In genomic region chr14:101761881-101762529, GRCh38 we compare ENCODE assay signal across 8 cellular contexts. TPM values are rescaled to one million over a fixed set of nuclear protein-coding genes. Genes with fewer than 3 reads are reported as not detected.
DNase-seq lines count a peak whose midpoint lies in the region; ATAC-seq and TF ChIP-seq lines count a peak whose summit lies in the region.

No MANE protein-coding gene starts in this region.

- H3K4me2 ChIP-seq in DOHH2 (ENCODE audit: low read length) (peak overlapping the region; percentile 85), KMS-11 (peak overlapping the region; percentile 90), neural cell (ENCODE audit: low read length) (peak overlapping the region; percentile 65)

- DNase-seq in activated T-cell treated with anti-CD3 and anti-CD28 coated beads for 24 hours (ENCODE audit: low read depth) = peak; percentile 32
- DNase-seq in fibroblast of mammary gland (ENCODE audit: low read depth) = no peak
- peak in 1 of 2 donors; percentile 79 for DNase-seq in vagina (ENCODE audit: extremely low spot score in 2 of 2)
- no peak for DNase-seq in NCI-H2107 (lab: John Stamatoyannopoulos, UW)

- H3K4me3 ChIP-seq in DOHH2 (ENCODE audit: low read length) = peak overlapping the region; percentile 85
- H3K4me3 ChIP-seq in KMS-11 (IDR thresholded peaks at IDR 0.05; ENCODE audit: insufficient read depth, low read depth, low read length) = no peak overlapping the region
- peak overlapping the region; percentile 65 for H3K4me3 ChIP-seq in fibroblast of mammary gland (ENCODE audit: control insufficient read depth, low read depth, low read length)
- peak overlapping the region; percentile 81 for H3K4me3 ChIP-seq in neural cell (ENCODE audit: low read length)
- H3K4me3 ChIP-seq in vagina = peak overlapping the region; percentile 78 to 91

- peak; percentile 28 for ATAC-seq in GM21528 (IDR thresholded peaks at IDR 0.05; ENCODE audit: low FRiP score, unreplicated experiment)

- TF ChIP-seq POLR2A in vagina (IDR thresholded peaks at IDR 0.05) = no peak

- H3K9me3 ChIP-seq in DOHH2 (ENCODE audit: control insufficient read depth, insufficient read depth, low read length) = no peaks in the 10 kb centered on the region
- H3K9me3 ChIP-seq in neural cell (ENCODE audit: low read length) = no peaks in the 10 kb centered on the region
- no peaks in the 10 kb centered on the region for H3K9me3 ChIP-seq in vagina

- H2AFZ ChIP-seq in KMS-11 (ENCODE audit: low read depth) = peak overlapping the region; percentile 76
- peak overlapping the region; percentile 51 for H2AFZ ChIP-seq in neural cell (ENCODE audit: low read depth, low read length)

- H3K4me1 ChIP-seq in DOHH2 (ENCODE audit: control insufficient read depth, low read length) (peaks cover 13% of the 10 kb centered on the region), KMS-11 (ENCODE audit: low read depth, poor library complexity, severe bottlenecking) (peaks cover 21% of the 10 kb centered on the region), vagina (peaks cover 12% of the 10 kb centered on the region)

- peaks cover 5% of the 10 kb centered on the region for H3K79me2 ChIP-seq in DOHH2 (ENCODE audit: control insufficient read depth, low read length)
- no peaks in the 10 kb centered on the region for H3K79me2 ChIP-seq in KMS-11 (ENCODE audit: insufficient read depth, low read depth)
- no peaks in the 10 kb centered on the region for H3K79me2 ChIP-seq in neural cell (replicated peaks; ENCODE audit: insufficient read depth, low read length)

- no peaks in the 10 kb centered on the region for H4K20me1 ChIP-seq in DOHH2 (ENCODE audit: control insufficient read depth, insufficient read depth, low read depth, low read length)
- H4K20me1 ChIP-seq in KMS-11 (ENCODE audit: insufficient read depth) = no peaks in the 10 kb centered on the region
- H4K20me1 ChIP-seq in neural cell (ENCODE audit: insufficient read depth) = no peaks in the 10 kb centered on the region

- TF ChIP-seq CTCF in DOHH2 (IDR thresholded peaks at IDR 0.05; ENCODE audit: low read depth, low read length, poor library complexity, severe bottlenecking) = no peak
- no peak for TF ChIP-seq CTCF in KMS-11 (conservative IDR thresholded peaks at IDR 0.05; ENCODE audit: low read depth, low read length)
- TF ChIP-seq CTCF in fibroblast of mammary gland (conservative IDR thresholded peaks at IDR 0.05; ENCODE audit: control insufficient read depth, insufficient read depth, low read depth, low read length) = no peak
- no peak for TF ChIP-seq CTCF in neural cell (IDR thresholded peaks at IDR 0.05; ENCODE audit: poor library complexity, severe bottlenecking)
- TF ChIP-seq CTCF in vagina (IDR thresholded peaks at IDR 0.05) = no peak

- TF ChIP-seq RAD21 in neural cell (conservative IDR thresholded peaks at IDR 0.05) = no peak

- H3K9me2 ChIP-seq in DOHH2 (replicated peaks; ENCODE audit: control insufficient read depth, low read length) (no peaks in the 10 kb centered on the region), neural cell (ENCODE audit: insufficient read depth, low read length) (no peaks in the 10 kb centered on the region)

- TF ChIP-seq EP300 in neural cell (conservative IDR thresholded peaks at IDR 0.05; ENCODE audit: poor library complexity, severe bottlenecking) = no peak

- H3K27ac ChIP-seq in DOHH2 (ENCODE audit: low read depth, low read length) = peak overlapping the region; percentile 24
- H3K27ac ChIP-seq in KMS-11 = peak overlapping the region; percentile 22; the same call in 1 of the 2 replicates
- no peak overlapping the region for H3K27ac ChIP-seq in neural cell (ENCODE audit: low read length)
- H3K27ac ChIP-seq in vagina = peak overlapping the region; percentile 80

- H3K36me3 ChIP-seq in DOHH2 (ENCODE audit: control insufficient read depth, low read length) (peaks cover 17% of the 10 kb centered on the region), KMS-11 (ENCODE audit: insufficient read depth) (no peaks in the 10 kb centered on the region; the same call in 1 of the 2 replicates), neural cell (ENCODE audit: insufficient read depth, low read length) (no peaks in the 10 kb centered on the region), vagina (peaks cover 0 to 7% of the 10 kb centered on the region in 2 donors)

- intact Hi-C loops in vagina (cut with DNase I) = loop anchor here (5.0 kb wide), 1 partner anchor 200 kb away; the partner anchor contains the start of gene DYNC1H1

- H3K27me3 ChIP-seq in DOHH2 (ENCODE audit: control insufficient read depth, low read length) = peaks cover 9% of the 10 kb centered on the region
- H3K27me3 ChIP-seq in KMS-11 (ENCODE audit: insufficient read depth, low read depth) = no peaks in the 10 kb centered on the region
- no peaks in the 10 kb centered on the region for H3K27me3 ChIP-seq in neural cell (ENCODE audit: insufficient read depth, low read depth, low read length)
- H3K27me3 ChIP-seq in vagina = no peaks in the 10 kb centered on the region

- peak overlapping the region; percentile 51; the same call in 1 of the 2 replicates for H3K9ac ChIP-seq in KMS-11
- H3K9ac ChIP-seq in neural cell (ENCODE audit: low read length) = peak overlapping the region; percentile 74

- no peaks in the 10 kb centered on the region for H3F3A ChIP-seq in DOHH2 (ENCODE audit: control insufficient read depth, insufficient read depth)
- H3F3A ChIP-seq in neural cell (ENCODE audit: insufficient read depth, low read length, poor library complexity, severe bottlenecking) = no peaks in the 10 kb centered on the region

TF ChIP-seq in neural cell, 6 proteins besides CTCF, POLR2A, EP300 and RAD21:
- TF ChIP-seq MXI1 (conservative IDR thresholded peaks at IDR 0.05; ENCODE audit: poor library complexity, severe bottlenecking) = peak; percentile 59
- TF ChIP-seq SMC3 (conservative IDR thresholded peaks at IDR 0.05; ENCODE audit: poor library complexity) = no peak
- TF ChIP-seq, protein P1, sequence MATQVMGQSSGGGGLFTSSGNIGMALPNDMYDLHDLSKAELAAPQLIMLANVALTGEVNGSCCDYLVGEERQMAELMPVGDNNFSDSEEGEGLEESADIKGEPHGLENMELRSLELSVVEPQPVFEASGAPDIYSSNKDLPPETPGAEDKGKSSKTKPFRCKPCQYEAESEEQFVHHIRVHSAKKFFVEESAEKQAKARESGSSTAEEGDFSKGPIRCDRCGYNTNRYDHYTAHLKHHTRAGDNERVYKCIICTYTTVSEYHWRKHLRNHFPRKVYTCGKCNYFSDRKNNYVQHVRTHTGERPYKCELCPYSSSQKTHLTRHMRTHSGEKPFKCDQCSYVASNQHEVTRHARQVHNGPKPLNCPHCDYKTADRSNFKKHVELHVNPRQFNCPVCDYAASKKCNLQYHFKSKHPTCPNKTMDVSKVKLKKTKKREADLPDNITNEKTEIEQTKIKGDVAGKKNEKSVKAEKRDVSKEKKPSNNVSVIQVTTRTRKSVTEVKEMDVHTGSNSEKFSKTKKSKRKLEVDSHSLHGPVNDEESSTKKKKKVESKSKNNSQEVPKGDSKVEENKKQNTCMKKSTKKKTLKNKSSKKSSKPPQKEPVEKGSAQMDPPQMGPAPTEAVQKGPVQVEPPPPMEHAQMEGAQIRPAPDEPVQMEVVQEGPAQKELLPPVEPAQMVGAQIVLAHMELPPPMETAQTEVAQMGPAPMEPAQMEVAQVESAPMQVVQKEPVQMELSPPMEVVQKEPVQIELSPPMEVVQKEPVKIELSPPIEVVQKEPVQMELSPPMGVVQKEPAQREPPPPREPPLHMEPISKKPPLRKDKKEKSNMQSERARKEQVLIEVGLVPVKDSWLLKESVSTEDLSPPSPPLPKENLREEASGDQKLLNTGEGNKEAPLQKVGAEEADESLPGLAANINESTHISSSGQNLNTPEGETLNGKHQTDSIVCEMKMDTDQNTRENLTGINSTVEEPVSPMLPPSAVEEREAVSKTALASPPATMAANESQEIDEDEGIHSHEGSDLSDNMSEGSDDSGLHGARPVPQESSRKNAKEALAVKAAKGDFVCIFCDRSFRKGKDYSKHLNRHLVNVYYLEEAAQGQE (IDR thresholded peaks at IDR 0.05; ENCODE audit: borderline replicate concordance) = no peak
- no peak for TF ChIP-seq POLR2AphosphoS5 (IDR thresholded peaks at IDR 0.05)

RNA-seq across cellular contexts. Expression of gene PPP2R5C, which starts 0.5 kb away (rescaled TPM):
- polyA plus RNA-seq in neural cell = 108 and 111 TPM in 2 replicates
- polyA minus RNA-seq in neural cell = 167 and 189 TPM in 2 replicates
- total RNA-seq in vagina = 88.1 TPM
